Comparison of ENCODE assay signal across 13 cellular contexts in genomic region chr4:107283587-107284559, GRCh38.
DNase-seq lines count a peak whose midpoint lies in the region; ATAC-seq and TF ChIP-seq lines count a peak whose summit lies in the region.
"Had no signal": no experiment of that assay in that cellular context is flagged by ENCODE, and none has a peak within 500 bp of the region (broad histone marks: within the 10 kb centered on the region; RNA-seq: fewer than 3 reads in every experiment).

No MANE protein-coding gene starts in this region.

- H3K4me3 ChIP-seq in GM23248 (peak overlapping the region; percentile 29), fibroblast of mammary gland (ENCODE audit: control insufficient read depth, low read depth, low read length) (no peak overlapping the region), psoas muscle (no peak overlapping the region)
- H3K4me3 ChIP-seq: coronary artery, prostate gland had no signal

- 8 to 9% methylated on average over 4 of the region's 4 CpGs for WGBS in GM23248 (ENCODE audit: low coverage in 1 of 2, low lambda C conversion rate in 2 of 2, missing lambda C conversion rate in 2 of 2), 2 experiments
- WGBS in psoas muscle, 3 donors: 12 to 14% (median 13%) methylated on average over 4 of the region's 4 CpGs

- in situ Hi-C loops in GM23248 (cut with MboI): no loop called here

- ATAC-seq in psoas muscle (peak in 3 of 4 donors; percentile 29 to 41 (median 36)), HG02884 (IDR thresholded peaks at IDR 0.05; ENCODE audit: unreplicated experiment) (no peak), GM21576 (IDR thresholded peaks at IDR 0.05; ENCODE audit: unreplicated experiment) (no peak)

- no peak overlapping the region for H2AFZ ChIP-seq in GM23248

- TF ChIP-seq CTCF in fibroblast of mammary gland (conservative IDR thresholded peaks at IDR 0.05; ENCODE audit: control insufficient read depth, insufficient read depth, low read depth, low read length): no peak
- TF ChIP-seq CTCF in psoas muscle (IDR thresholded peaks at IDR 0.05): no peak

- H3K9me3 ChIP-seq in GM23248 (ENCODE audit: low read depth) (no peaks in the 10 kb centered on the region), psoas muscle (no peaks in the 10 kb centered on the region)
- H3K9me3 ChIP-seq: prostate gland had no signal

- H3K4me2 ChIP-seq in GM23248 (ENCODE audit: unreplicated experiment): peak overlapping the region; percentile 59

- H3K27ac ChIP-seq in GM23248 (peak overlapping the region; percentile 41), psoas muscle (no peak overlapping the region)
- H3K27ac ChIP-seq: coronary artery, prostate gland had no signal

- H3K9ac ChIP-seq in GM23248: no peak overlapping the region

- H3K36me3 ChIP-seq in GM23248 (ENCODE audit: low read depth) (no peaks in the 10 kb centered on the region), psoas muscle (ENCODE audit: insufficient read depth in 1 of 2, low read depth in 1 of 2) (no peaks in the 10 kb centered on the region)
- H3K36me3 ChIP-seq: prostate gland had no signal

- H4K20me1 ChIP-seq in GM23248 (ENCODE audit: insufficient read depth): no peaks in the 10 kb centered on the region

- H3K4me1 ChIP-seq in GM23248 (ENCODE audit: insufficient read depth) (peaks cover 37% of the 10 kb centered on the region), psoas muscle (no peaks in the 10 kb centered on the region)
- H3K4me1 ChIP-seq: prostate gland had no signal

- H3K27me3 ChIP-seq in GM23248 (replicated peaks; ENCODE audit: insufficient read depth) (no peaks in the 10 kb centered on the region), psoas muscle (ENCODE audit: insufficient read depth in 3 of 3, low read length in 2 of 3) (no peaks in the 10 kb centered on the region)

- H3K79me2 ChIP-seq in GM23248 (ENCODE audit: insufficient read depth): no peaks in the 10 kb centered on the region

- intact Hi-C loops in psoas muscle (cut with DNase I): no loop called here

- peaks cover 29% of the 10 kb centered on the region for H3F3A ChIP-seq in GM23248 (ENCODE audit: insufficient read depth)

- peak; percentile 97 for DNase-seq in GM23248
- DNase-seq in SK-N-DZ (ENCODE audit: low spot score): peak; percentile 6
- peak; percentile 97 for DNase-seq in fibroblast of mammary gland (ENCODE audit: low read depth)
- DNase-seq in psoas muscle: no peak
- no peak for DNase-seq in Ammon's horn (ENCODE audit: low spot score)
- DNase-seq in NK-92 treated with Interleukin-12 subunit alpha and Interleukin-12 subunit beta, amount 100 ng/mL, for 24 hours (lab: John Stamatoyannopoulos, UW): no peak
- DNase-seq: immature natural killer cell, KBM-7, NCI-H69 had no signal

- no peaks in the 10 kb centered on the region for H3K9me2 ChIP-seq in GM23248 (ENCODE audit: insufficient read depth)

Comparison
In these comparisons a context has a peak if more than half of its experiments do, and no peak if none do; other contexts are left out.
1. DNase-seq: peak in GM23248 (single experiment), SK-N-DZ (single experiment) and fibroblast of mammary gland (single experiment); none in psoas muscle (0 of 2), Ammon's horn (single experiment) and NK-92 treated with Interleukin-12 subunit alpha and Interleukin-12 subunit beta, amount 100 ng/mL, for 24 hours (single experiment).
2. ATAC-seq: peak in psoas muscle (3 of 4); none in HG02884 (single experiment) and GM21576 (single experiment).